In the genomic region with DNA sequence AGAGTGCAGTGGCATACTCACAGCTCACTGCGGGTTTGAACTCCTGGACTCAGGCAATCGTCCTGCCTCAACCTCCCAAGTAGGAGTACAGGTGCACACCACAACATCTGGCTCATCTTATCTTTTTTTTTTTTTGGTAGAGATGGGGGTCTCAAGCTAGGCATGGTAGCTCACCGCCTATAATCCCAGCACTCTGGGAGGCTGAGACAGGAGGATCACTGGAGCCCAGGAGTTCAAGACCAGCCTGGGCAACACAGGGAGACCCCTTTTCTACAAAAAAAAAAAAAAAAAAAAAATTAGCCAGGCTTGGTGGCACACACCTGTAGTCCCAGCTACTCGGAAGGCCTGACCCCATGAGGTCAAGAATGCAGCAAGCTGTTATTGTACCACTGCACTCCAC, we compare ENCODE assay signal across 15 cellular contexts. TPM values are rescaled to one million over a fixed set of nuclear protein-coding genes. Genes with fewer than 3 reads are reported as not detected.
DNase-seq lines count a peak whose midpoint lies in the region; ATAC-seq, FAIRE-seq and TF ChIP-seq lines count a peak whose summit lies in the region.
"Had no signal": no experiment of that assay in that cellular context is flagged by ENCODE, and none has a peak within 500 bp of the region (broad histone marks: within the 10 kb centered on the region; RNA-seq: fewer than 3 reads in every experiment).

No MANE protein-coding gene starts in this region.

- no peaks in the 10 kb centered on the region for H3K27me3 ChIP-seq in SK-N-SH (ENCODE audit: insufficient read depth)
- H3K27me3 ChIP-seq in PC-9 (ENCODE audit: insufficient read depth, low read depth): no peaks in the 10 kb centered on the region
- H3K27me3 ChIP-seq in endothelial cell of umbilical vein (ENCODE audit: control insufficient read depth in 2 of 2, insufficient read depth in 2 of 2, low read length in 2 of 2): no peaks in the 10 kb centered on the region
- no peaks in the 10 kb centered on the region for H3K27me3 ChIP-seq in smooth muscle cell (ENCODE audit: low read depth)

- no peak for ATAC-seq in SK-N-SH treated with all-trans-retinoic acid at 6 μM for 48 hours
- ATAC-seq in GM21619 (IDR thresholded peaks at IDR 0.05; ENCODE audit: unreplicated experiment): no peak

- dilution Hi-C loops in endothelial cell of umbilical vein (cut with MboI; ENCODE audit: extremely low pct_ligation_motif_present, low sequenced_read_pairs): no loop called here

- peak overlapping the region; percentile 15; the same call in 1 of the 2 replicates for H3K9ac ChIP-seq in SK-N-SH
- no peak overlapping the region for H3K9ac ChIP-seq in endothelial cell of umbilical vein (replicated peaks; ENCODE audit: extremely low read depth, insufficient read depth, low read length)
- H3K9ac ChIP-seq in smooth muscle cell (ENCODE audit: low read depth): no peak overlapping the region

- H4K20me1 ChIP-seq in SK-N-SH (ENCODE audit: insufficient read depth): no peaks in the 10 kb centered on the region
- H4K20me1 ChIP-seq in PC-9 (ENCODE audit: insufficient read depth): no peaks in the 10 kb centered on the region
- H4K20me1 ChIP-seq in endothelial cell of umbilical vein (replicated peaks; ENCODE audit: control insufficient read depth, extremely low read depth, insufficient read depth, low read length): peaks cover under 1% of the 10 kb centered on the region
- H4K20me1 ChIP-seq in smooth muscle cell (ENCODE audit: low read depth): peaks cover 32% of the 10 kb centered on the region

- BruUV-seq in PC-9 (replicated peaks; lab: Mats Ljungman, UMichigan) (no TSS peak), endothelial cell of umbilical vein (replicated peaks; lab: Mats Ljungman, UMichigan) (no TSS peak)

- TF ChIP-seq RAD21 in SK-N-SH (IDR thresholded peaks at IDR 0.05; ENCODE audit: low read length): no peak

- peaks cover 20% of the 10 kb centered on the region for H3F3A ChIP-seq in SK-N-SH (replicated peaks; ENCODE audit: insufficient read depth)
- no peaks in the 10 kb centered on the region; the same call in 1 of the 2 replicates for H3F3A ChIP-seq in PC-9 (ENCODE audit: insufficient read depth, low read depth)
- H3F3A ChIP-seq in smooth muscle cell (ENCODE audit: low read depth): peaks cover 5% of the 10 kb centered on the region

- CTCF ChIA-PET in SK-N-SH (lab: Yijun Ruan, JAX) (no interaction called here), PC-9 (lab: Charles Lee) (interaction anchor here (0.7 kb wide), 1 partner anchor 85 kb away, joined by 9 read pairs; no protein-coding TSS in a partner anchor), endothelial cell of umbilical vein (lab: Charles Lee) (interaction anchor here (0.6 to 1.5 kb wide), 3 partner anchors 8 to 958 kb away, joined by 3 to 6 read pairs (median 4); a partner anchor contains a TSS)

- peaks cover 83% of the 10 kb centered on the region for H3K79me2 ChIP-seq in SK-N-SH (ENCODE audit: insufficient read depth)
- peaks cover 92% of the 10 kb centered on the region for H3K79me2 ChIP-seq in PC-9 (ENCODE audit: low read depth)
- H3K79me2 ChIP-seq in endothelial cell of umbilical vein (ENCODE audit: control insufficient read depth, insufficient read depth, low read length): peaks cover 75% of the 10 kb centered on the region
- H3K79me2 ChIP-seq in smooth muscle cell (ENCODE audit: low read depth): peaks cover 94% of the 10 kb centered on the region

- H3K36me3 ChIP-seq in SK-N-SH (replicated peaks in 1 of 2; ENCODE audit: control insufficient read depth in 1 of 2, insufficient read depth in 2 of 2, low read length in 1 of 2): no peaks in the 10 kb centered on the region
- peaks cover 12% of the 10 kb centered on the region; the same call in 1 of the 2 replicates for H3K36me3 ChIP-seq in PC-9 (ENCODE audit: low read depth)
- no peaks in the 10 kb centered on the region for H3K36me3 ChIP-seq in endothelial cell of umbilical vein (ENCODE audit: control insufficient read depth in 2 of 2, extremely low read depth in 1 of 2, insufficient read depth in 2 of 2, low read length in 2 of 2)
- H3K36me3 ChIP-seq in smooth muscle cell (ENCODE audit: low read depth): peaks cover 4% of the 10 kb centered on the region
- H3K36me3 ChIP-seq: HAP-1 had no signal

- H3K4me2 ChIP-seq in SK-N-SH (peak overlapping the region; percentile 4; the same call in 1 of the 2 replicates), PC-9 (no peak overlapping the region; the same call in 1 of the 2 replicates), endothelial cell of umbilical vein (ENCODE audit: insufficient read depth, low read length) (no peak overlapping the region), smooth muscle cell (peak overlapping the region; percentile 60)

- H3K9me3 ChIP-seq in SK-N-SH: no peaks in the 10 kb centered on the region
- H3K9me3 ChIP-seq in PC-9 (ENCODE audit: insufficient read depth, low read depth): no peaks in the 10 kb centered on the region
- H3K9me3 ChIP-seq in endothelial cell of umbilical vein (replicated peaks; ENCODE audit: control insufficient read depth, insufficient read depth, low read length): no peaks in the 10 kb centered on the region
- no peaks in the 10 kb centered on the region for H3K9me3 ChIP-seq in smooth muscle cell (replicated peaks; ENCODE audit: low read depth)
- H3K9me3 ChIP-seq: HAP-1 had no signal

- H3K9me1 ChIP-seq in endothelial cell of umbilical vein (replicated peaks; ENCODE audit: control insufficient read depth, extremely low read depth, insufficient read depth, low read length): no peaks in the 10 kb centered on the region

- no peak overlapping the region for H3K4me3 ChIP-seq in SK-N-SH (ENCODE audit: low read depth in 2 of 2, low read length in 1 of 2)
- H3K4me3 ChIP-seq in PC-9: no peak overlapping the region
- no peak overlapping the region for H3K4me3 ChIP-seq in endothelial cell of umbilical vein (replicated peaks in 1 of 3; ENCODE audit: insufficient read depth in 1 of 3, low read depth in 1 of 3, low read length in 3 of 3)
- H3K4me3 ChIP-seq in smooth muscle cell: no peak overlapping the region
- H3K4me3 ChIP-seq: HAP-1 had no signal

- H2AFZ ChIP-seq in SK-N-SH (ENCODE audit: low read depth) (no peak overlapping the region), PC-9 (no peak overlapping the region), endothelial cell of umbilical vein (ENCODE audit: low read depth, low read length) (no peak overlapping the region), smooth muscle cell (ENCODE audit: low read depth) (no peak overlapping the region)

- H3K27ac ChIP-seq in SK-N-SH (ENCODE audit: low read depth in 2 of 2, low read length in 1 of 2) (peak overlapping the region in 1 of 2 experiments; percentile 76; a peak in 2 of 4 replicates), PC-9 (peak overlapping the region; percentile 70), endothelial cell of umbilical vein (ENCODE audit: insufficient read depth, low read depth, low read length) (peak overlapping the region; percentile 82), smooth muscle cell (ENCODE audit: low read depth) (peak overlapping the region; percentile 57)

- H3K9me2 ChIP-seq in SK-N-SH: no peaks in the 10 kb centered on the region
- no peaks in the 10 kb centered on the region for H3K9me2 ChIP-seq in PC-9 (ENCODE audit: insufficient read depth)

- FAIRE-seq in endothelial cell of umbilical vein (lab: Jason Lieb, UNC): no peak
- FAIRE-seq: endometrium, TTC549 had no signal

- POLR2A ChIA-PET in SK-N-SH (lab: Yijun Ruan, JAX) (no interaction called here), PC-9 (lab: Charles Lee; ENCODE audit: unreplicated experiment) (interaction anchor here (0.5 to 0.8 kb wide), 2 partner anchors 39 to 1258 kb away, joined by 4 to 13 read pairs; no protein-coding TSS in a partner anchor), endothelial cell of umbilical vein (lab: Charles Lee) (interaction anchor here (0.8 kb wide), 1 partner anchor 272 kb away, joined by 7 read pairs; no protein-coding TSS in a partner anchor)

- H3K4me1 ChIP-seq in SK-N-SH (ENCODE audit: control insufficient read depth in 1 of 2, insufficient read depth in 2 of 2, low read depth in 1 of 2, low read length in 1 of 2) (peaks cover 0 to 25% of the 10 kb centered on the region in 2 experiments; a peak in 3 of 4 replicates), PC-9 (replicated peaks; ENCODE audit: insufficient read depth) (peaks cover 13% of the 10 kb centered on the region), endothelial cell of umbilical vein (ENCODE audit: control insufficient read depth, extremely low read depth, insufficient read depth, low read length) (peaks cover 18% of the 10 kb centered on the region), smooth muscle cell (ENCODE audit: low read depth) (peaks cover 3% of the 10 kb centered on the region)

- WGBS in SK-N-SH (ENCODE audit: low lambda C conversion rate): 98% methylated on average over 4 of the region's 4 CpGs
- WGBS in smooth muscle cell (ENCODE audit: low lambda C conversion rate): 97% methylated on average over 4 of the region's 4 CpGs

- no peak for TF ChIP-seq EP300 in SK-N-SH (IDR thresholded peaks at IDR 0.05; ENCODE audit: borderline replicate concordance in 1 of 2, low read depth in 1 of 2, low read length in 1 of 2)

- TF ChIP-seq CTCF in SK-N-SH (IDR thresholded peaks at IDR 0.05) (no peak), PC-9 (conservative IDR thresholded peaks at IDR 0.05) (no peak), endothelial cell of umbilical vein (IDR thresholded peaks at IDR 0.05; ENCODE audit: extremely low read depth in 1 of 2, insufficient read depth in 1 of 2, low read depth in 1 of 2, low read length in 2 of 2) (no peak), smooth muscle cell (IDR thresholded peaks at IDR 0.05; ENCODE audit: borderline replicate concordance, insufficient read depth, poor library complexity, severe bottlenecking) (no peak)

- no peak for DNase-seq in SK-N-SH
- DNase-seq in PC-9: no peak
- DNase-seq in endothelial cell of umbilical vein (ENCODE audit: low read depth, low spot score): no peak
- DNase-seq in smooth muscle cell (lab: John Stamatoyannopoulos, UW; ENCODE audit: unreplicated experiment): no peak
- no peak for DNase-seq in Ammon's horn (ENCODE audit: low spot score)
- no peak for DNase-seq in NCI-H2171 treated with DMSO at 0.1 percent for 48 hours (lab: John Stamatoyannopoulos, UW)
- DNase-seq: 8988T; NCI-H1417; NK-92 treated with Interleukin-12 subunit alpha and Interleukin-12 subunit beta, amount 100 ng/mL, for 24 hours; nucleus accumbens had no signal

- TF ChIP-seq POLR2A in endothelial cell of umbilical vein (IDR thresholded peaks at IDR 0.05; ENCODE audit: low read depth, low read length): no peak

- intact Hi-C loops in PC-9 (cut with micrococcal nuclease; ENCODE audit: unreplicated experiment) (no loop called here), endothelial cell of umbilical vein (cut with micrococcal nuclease) (no loop called here)

RNA-seq across cellular contexts. Expression of a gene that starts 31.5 kb away (rescaled TPM):
- polyA plus RNA-seq in SK-N-SH (2012; rRNA removed) (19.5 and 22.8 TPM in 2 replicates), endothelial cell of umbilical vein (27.7 and 30.5 TPM in 2 replicates), smooth muscle cell (7.5 and 9.0 TPM in 2 replicates)
- polyA plus RNA-seq in SK-N-SH (2012; cell fraction: cytosol; rRNA removed): 19.3 and 19.6 TPM in 2 replicates
- polyA plus RNA-seq in SK-N-SH (2012; cell fraction: nucleus; rRNA removed): 7.6 and 11.6 TPM in 2 replicates
- total RNA-seq in PC-9 (2021) (57.8 and 68.9 TPM in 2 replicates), endothelial cell of umbilical vein (47.0 and 48.9 TPM in 2 replicates), smooth muscle cell (23.9 and 24.5 TPM in 2 replicates)
- 31.7 and 35.6 TPM in 2 replicates for polyA plus RNA-seq in endothelial cell of umbilical vein (2011; cell fraction: cytosol; rRNA removed)
- polyA plus RNA-seq in endothelial cell of umbilical vein (2011; cell fraction: nucleus; rRNA removed): 21.1 and 24.0 TPM in 2 replicates
- 33.9 and 43.8 TPM in 2 replicates for polyA plus RNA-seq in endothelial cell of umbilical vein (2012)
- 63.7 and 70.8 TPM in 2 replicates for polyA minus RNA-seq in endothelial cell of umbilical vein
- 56.3 TPM for polyA minus RNA-seq in endothelial cell of umbilical vein (2011; cell fraction: cytosol; rRNA and poly(A)+ RNA removed)
- polyA minus RNA-seq in endothelial cell of umbilical vein (2011; cell fraction: nucleus; rRNA and poly(A)+ RNA removed): 15.7 and 20.4 TPM in 2 replicates

Comparison
In these comparisons a context has a peak if more than half of its experiments do, and no peak if none do; other contexts are left out.
1. H3K4me2 ChIP-seq: peak in SK-N-SH (single experiment) and smooth muscle cell (single experiment); none in PC-9 (single experiment) and endothelial cell of umbilical vein (single experiment).